In the genomic region with DNA sequence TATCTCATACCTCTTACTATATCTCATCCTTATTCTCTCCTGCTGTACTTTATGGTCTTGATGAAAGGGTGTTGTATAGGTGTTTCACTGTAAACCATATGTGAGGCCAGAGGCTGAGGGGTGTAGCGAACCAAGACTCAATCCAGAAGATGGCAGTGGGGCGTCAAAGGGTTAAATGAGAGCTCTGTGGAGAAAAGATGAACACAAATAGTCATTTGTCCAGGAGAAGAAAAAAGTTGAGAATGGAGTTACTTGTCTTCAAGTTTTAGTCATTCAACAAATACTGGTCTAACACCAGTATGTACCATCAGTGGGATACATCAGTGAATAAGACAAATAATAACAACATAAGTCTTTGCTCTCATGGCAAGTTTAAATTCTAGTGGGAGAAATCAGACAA, we compare ENCODE assay signal across 21 cellular contexts.
DNase-seq lines count a peak whose midpoint lies in the region; ATAC-seq and TF ChIP-seq lines count a peak whose summit lies in the region.
"Had no signal": no experiment of that assay in that cellular context is flagged by ENCODE, and none has a peak within 500 bp of the region (broad histone marks: within the 10 kb centered on the region; RNA-seq: fewer than 3 reads in every experiment).

No MANE protein-coding gene starts in this region.

- H3K4me3 ChIP-seq in left ventricle myocardium inferior: no peak overlapping the region
- no peak overlapping the region for H3K4me3 ChIP-seq in right cardiac atrium (ENCODE audit: low read length)
- H3K4me3 ChIP-seq: A549 had no signal

- H3K36me3 Mint-ChIP-seq in activated naive CD8-positive, alpha-beta T cell treated with anti-CD3 and anti-CD28 coated beads for 36 hours: peaks cover 22% of the 10 kb centered on the region
- H3K36me3 Mint-ChIP-seq in immature natural killer cell: no peaks in the 10 kb centered on the region
- peaks cover 12% of the 10 kb centered on the region for H3K36me3 Mint-ChIP-seq in T-cell

- WGBS in right cardiac atrium: 90% methylated on average over 2 of the region's 2 CpGs

- H3K4me1 ChIP-seq in left ventricle myocardium inferior (peaks cover 43% of the 10 kb centered on the region), right cardiac atrium (ENCODE audit: control insufficient read depth, insufficient read depth, low read length) (no peaks in the 10 kb centered on the region)
- H3K4me1 ChIP-seq: A549 had no signal

- H3K4me3 Mint-ChIP-seq in activated naive CD8-positive, alpha-beta T cell treated with anti-CD3 and anti-CD28 coated beads for 36 hours: no peak overlapping the region
- H3K4me3 Mint-ChIP-seq in immature natural killer cell: peak overlapping the region in 2 of 5 donors; percentile 3 to 7
- H3K4me3 Mint-ChIP-seq in T-cell: no peak overlapping the region
- H3K4me3 Mint-ChIP-seq: CD4-positive, alpha-beta T cell; HFFc6 had no signal

- H3K27me3 ChIP-seq in left ventricle myocardium inferior (ENCODE audit: low read depth) (no peaks in the 10 kb centered on the region), right cardiac atrium (ENCODE audit: control insufficient read depth, insufficient read depth) (no peaks in the 10 kb centered on the region)

- CTCF ChIA-PET in T-cell (lab: Charles Lee): no interaction called here

- H3K36me3 ChIP-seq in left ventricle myocardium inferior: peaks cover 56% of the 10 kb centered on the region

- peaks cover 45% of the 10 kb centered on the region for H3K4me1 Mint-ChIP-seq in activated naive CD8-positive, alpha-beta T cell treated with anti-CD3 and anti-CD28 coated beads for 36 hours
- H3K4me1 Mint-ChIP-seq in immature natural killer cell (peaks cover 59 to 76% of the 10 kb centered on the region in 2 donors), T-cell (peaks cover 0 to 11% (median 0%) of the 10 kb centered on the region in 3 donors)

- peaks cover 16% of the 10 kb centered on the region for H3K27me3 Mint-ChIP-seq in activated naive CD8-positive, alpha-beta T cell treated with anti-CD3 and anti-CD28 coated beads for 36 hours
- H3K27me3 Mint-ChIP-seq in immature natural killer cell (ENCODE audit: low read depth in 3 of 3): peaks cover 5 to 6% (median 6%) of the 10 kb centered on the region in 3 donors
- H3K27me3 Mint-ChIP-seq in T-cell: peaks cover 8 to 12% of the 10 kb centered on the region in 2 donors

- POLR2A ChIA-PET in T-cell (lab: Charles Lee): interaction anchor here in 1 of 2 donors (0.6 kb wide), 1 partner anchor 11 kb away, joined by 4 read pairs; no protein-coding TSS in a partner anchor

- H3K9me3 ChIP-seq in left ventricle myocardium inferior (replicated peaks): no peaks in the 10 kb centered on the region
- no peaks in the 10 kb centered on the region for H3K9me3 ChIP-seq in right cardiac atrium (ENCODE audit: control insufficient read depth, low read length)
- H3K9me3 ChIP-seq: A549 had no signal

- TF ChIP-seq CTCF in left ventricle myocardium inferior (IDR thresholded peaks at IDR 0.05; ENCODE audit: borderline replicate concordance): no peak

- no peak for DNase-seq in left ventricle myocardium inferior
- DNase-seq in right cardiac atrium: no peak
- no peak for DNase-seq in activated naive CD8-positive, alpha-beta T cell treated with anti-CD3 and anti-CD28 coated beads for 36 hours
- DNase-seq in immature natural killer cell: no peak
- no peak for DNase-seq in T-cell
- no peak for DNase-seq in pons (ENCODE audit: low spot score)
- DNase-seq: Calu3; CD4-positive, alpha-beta T cell; GF-D8; H7; HFFc6; IMR-90; NCI-H1417; NCI-H187 treated with DMSO at 0.1 percent for 48 hours; NCI-H226; NCI-H524; NCI-H82; RPMI8226 had no signal

- H3K27ac ChIP-seq in left ventricle myocardium inferior (replicated peaks) (peak overlapping the region; percentile 83), right cardiac atrium (ENCODE audit: low read length) (no peak overlapping the region), temporal lobe (ENCODE audit: low read depth, low read length) (peak overlapping the region; percentile 55)
- H3K27ac ChIP-seq: A549, HL-60 had no signal

- no peak for ATAC-seq in right cardiac atrium
- ATAC-seq in T-cell (replicated peaks in 1 of 4): no peak
- ATAC-seq: A549 had no signal

- H3K9me3 Mint-ChIP-seq in activated naive CD8-positive, alpha-beta T cell treated with anti-CD3 and anti-CD28 coated beads for 36 hours: no peaks in the 10 kb centered on the region
- H3K9me3 Mint-ChIP-seq in immature natural killer cell (no peaks in the 10 kb centered on the region), T-cell (no peaks in the 10 kb centered on the region)
- H3K9me3 Mint-ChIP-seq: CD4-positive, alpha-beta T cell; HFFc6 had no signal

- H3K27ac Mint-ChIP-seq in activated naive CD8-positive, alpha-beta T cell treated with anti-CD3 and anti-CD28 coated beads for 36 hours: peak overlapping the region; percentile 36
- H3K27ac Mint-ChIP-seq in immature natural killer cell (peak overlapping the region in 5 of 6 donors; percentile 63 to 89 (median 79)), T-cell (no peak overlapping the region)
- H3K27ac Mint-ChIP-seq: CD4-positive, alpha-beta T cell; HFFc6 had no signal

- intact Hi-C loops in left ventricle myocardium inferior (cut with micrococcal nuclease): no loop called here
- intact Hi-C loops in right cardiac atrium (cut with DNase I): no loop called here

Comparison
In these comparisons a context has a peak if more than half of its experiments do, and no peak if none do; other contexts are left out.
1. H3K27ac Mint-ChIP-seq: peak in activated naive CD8-positive, alpha-beta T cell treated with anti-CD3 and anti-CD28 coated beads for 36 hours (single experiment) and immature natural killer cell (5 of 6); none in T-cell (0 of 2).